16 cellular contexts compared by ENCODE assay signal in the genomic region with DNA sequence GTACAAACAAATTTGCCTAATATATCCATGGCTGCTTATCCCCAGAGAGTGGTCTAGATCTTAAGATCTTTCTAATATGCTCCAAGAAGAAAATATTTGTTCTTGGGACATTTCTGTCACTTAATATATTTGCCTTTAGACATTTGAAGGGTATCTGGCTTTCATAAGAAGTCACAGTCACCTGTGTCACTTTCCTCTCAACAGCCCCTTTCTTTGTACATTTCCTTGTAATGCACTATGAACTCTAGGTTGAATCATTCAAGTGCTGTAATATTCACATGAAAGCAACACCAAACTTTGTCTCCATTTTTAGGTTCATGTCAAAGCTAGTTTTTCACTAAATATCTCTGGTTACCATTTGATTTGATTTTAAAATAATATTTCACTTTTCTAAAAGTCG. TPM values are rescaled to one million over a fixed set of nuclear protein-coding genes. Genes with fewer than 3 reads are reported as not detected.
DNase-seq lines count a peak whose midpoint lies in the region; ATAC-seq and TF ChIP-seq lines count a peak whose summit lies in the region.
"Had no signal": no experiment of that assay in that cellular context is flagged by ENCODE, and none has a peak within 500 bp of the region (broad histone marks: within the 10 kb centered on the region; RNA-seq: fewer than 3 reads in every experiment).

No MANE protein-coding gene starts in this region.

- H2AFZ ChIP-seq in IMR-90 (replicated peaks; ENCODE audit: low read length, poor library complexity) (no peak overlapping the region), trophoblast cell (ENCODE audit: insufficient read depth, low read length, poor library complexity) (no peak overlapping the region)

- H4K8ac ChIP-seq in IMR-90 (ENCODE audit: low read depth in 2 of 2, low read length in 2 of 2) (peak overlapping the region; percentile 72 to 95), trophoblast cell (ENCODE audit: low read depth, low read length) (no peak overlapping the region)

- H3K14ac ChIP-seq in IMR-90 (replicated peaks; ENCODE audit: low read depth, low read length) (peak overlapping the region; percentile 64; the same call in 1 of the 2 replicates), trophoblast cell (ENCODE audit: low read length) (no peak overlapping the region)

- H3K4ac ChIP-seq in IMR-90 (ENCODE audit: low read depth, low read length) (peak overlapping the region; percentile 97; the same call in 1 of the 2 replicates), trophoblast cell (ENCODE audit: low read depth, low read length) (no peak overlapping the region)

- H3K79me1 ChIP-seq in IMR-90 (ENCODE audit: low read depth in 1 of 2, low read length in 2 of 2): peaks cover 7 to 11% of the 10 kb centered on the region in 2 experiments; a peak in 2 of 4 replicates
- H3K79me1 ChIP-seq in trophoblast cell (ENCODE audit: low read length): peaks cover 13% of the 10 kb centered on the region

- H2BK120ac ChIP-seq in IMR-90 (ENCODE audit: low read depth, low read length) (peak overlapping the region; percentile 99), trophoblast cell (ENCODE audit: insufficient read depth, low read length, poor library complexity) (no peak overlapping the region)

- no peaks in the 10 kb centered on the region for H3K9me3 ChIP-seq in IMR-90 (ENCODE audit: control insufficient read depth, insufficient read depth, low read length)
- H3K9me3 ChIP-seq in adipocyte (ENCODE audit: control insufficient read depth, low read length): no peaks in the 10 kb centered on the region
- no peaks in the 10 kb centered on the region for H3K9me3 ChIP-seq in trophoblast cell (ENCODE audit: insufficient read depth, low read depth, low read length)
- H3K9me3 ChIP-seq: neutrophil, tibial nerve had no signal

- peak overlapping the region; percentile 100; the same call in 1 of the 2 replicates for H3K27ac ChIP-seq in IMR-90 (ENCODE audit: insufficient read depth, low read length)
- peak overlapping the region; percentile 87 for H3K27ac ChIP-seq in trophoblast cell (ENCODE audit: low read depth, low read length)

- H3K9me1 ChIP-seq in IMR-90 (ENCODE audit: insufficient read depth, low read length): peaks cover 12% of the 10 kb centered on the region

- no peaks in the 10 kb centered on the region for H4K20me1 ChIP-seq in IMR-90 (ENCODE audit: insufficient read depth, low read length)

- dilution Hi-C loops in IMR-90 (cut with HindIII; ENCODE audit: low sequenced_read_pairs, unreplicated experiment): no loop called here

- POLR2A ChIA-PET in IMR-90 (lab: Charles Lee; ENCODE audit: unreplicated experiment): interaction anchor here (1.3 to 3.7 kb wide), 3 partner anchors 40 to 45 kb away, joined by 4 to 57 read pairs (median 7); a partner anchor contains a TSS

- no peak overlapping the region for H2AK9ac ChIP-seq in IMR-90 (replicated peaks; ENCODE audit: low read depth, low read length, poor library complexity)

- CTCF ChIA-PET in IMR-90 (lab: Yijun Ruan, JAX): interaction anchor here (1.1 kb wide), 1 partner anchor 66 kb away, joined by 3 read pairs; no protein-coding TSS in a partner anchor

- H3K36me3 Mint-ChIP-seq in activated CD4-positive, alpha-beta T cell treated with anti-CD3 and anti-CD28 coated beads, Interleukin-2, amount 10 ng/mL, durations not matched to agents 24 days and 14 days (ENCODE audit: low read depth): no peaks in the 10 kb centered on the region
- H3K36me3 Mint-ChIP-seq in nephron progenitor cell (ENCODE audit: low read depth) (no peaks in the 10 kb centered on the region), progenitor cell of endocrine pancreas (ENCODE audit: insufficient read depth) (no peaks in the 10 kb centered on the region)

- H3K18ac ChIP-seq in IMR-90 (ENCODE audit: low read depth, low read length): peak overlapping the region; percentile 96
- no peak overlapping the region for H3K18ac ChIP-seq in trophoblast cell (ENCODE audit: low read length)

- in situ Hi-C loops in IMR-90 (cut with MboI; ENCODE audit: low sequenced_read_pairs): no loop called here

- H3K27ac Mint-ChIP-seq in activated CD4-positive, alpha-beta T cell treated with anti-CD3 and anti-CD28 coated beads, Interleukin-2, amount 10 ng/mL, durations not matched to agents 24 days and 14 days: no peak overlapping the region
- no peak overlapping the region for H3K27ac Mint-ChIP-seq in nephron progenitor cell
- no peak overlapping the region for H3K27ac Mint-ChIP-seq in progenitor cell of endocrine pancreas

- H3K9ac ChIP-seq in IMR-90 (ENCODE audit: low read depth, low read length): no peak overlapping the region; the same call in 1 of the 2 replicates
- peak overlapping the region; percentile 56 for H3K9ac ChIP-seq in adipocyte (ENCODE audit: low read length)
- H3K9ac ChIP-seq in trophoblast cell (ENCODE audit: low read length): no peak overlapping the region

- peak overlapping the region; percentile 100 for H4K91ac ChIP-seq in IMR-90 (ENCODE audit: insufficient read depth, low read depth, low read length)
- no peak overlapping the region for H4K91ac ChIP-seq in trophoblast cell (ENCODE audit: low read depth, low read length)

- no peaks in the 10 kb centered on the region for H3K27me3 ChIP-seq in IMR-90 (ENCODE audit: control insufficient read depth, insufficient read depth, low read length)
- H3K27me3 ChIP-seq in adipocyte (replicated peaks; ENCODE audit: control insufficient read depth, insufficient read depth, low read length): no peaks in the 10 kb centered on the region
- H3K27me3 ChIP-seq in trophoblast cell (ENCODE audit: insufficient read depth, low read length): no peaks in the 10 kb centered on the region
- H3K27me3 ChIP-seq: neutrophil, tibial nerve had no signal

- TF ChIP-seq RAD21 in IMR-90 (IDR thresholded peaks at IDR 0.05; ENCODE audit: low read length): no peak

- H3K79me2 ChIP-seq in trophoblast cell (ENCODE audit: control insufficient read depth, insufficient read depth, low read length, poor library complexity): no peaks in the 10 kb centered on the region

- peak overlapping the region; percentile 82 for H3K56ac ChIP-seq in IMR-90 (ENCODE audit: extremely low read depth, insufficient read depth, low read length)

- no peak overlapping the region for H2BK12ac ChIP-seq in trophoblast cell (ENCODE audit: low read length)

- H3K4me1 ChIP-seq in IMR-90 (ENCODE audit: control insufficient read depth, insufficient read depth, low read length) (peaks cover 27% of the 10 kb centered on the region), adipocyte (ENCODE audit: control insufficient read depth, insufficient read depth, low read length) (peaks cover 47% of the 10 kb centered on the region), trophoblast cell (ENCODE audit: control insufficient read depth in 1 of 2, insufficient read depth in 2 of 2, low read length in 2 of 2) (peaks cover 3 to 12% of the 10 kb centered on the region in 2 experiments)

- H4K12ac ChIP-seq in trophoblast cell (ENCODE audit: low read depth, low read length): no peak overlapping the region

- no TSS peak for BruUV-seq in IMR-90 (replicated peaks; lab: Mats Ljungman, UMichigan)

- H2AK5ac ChIP-seq in IMR-90 (ENCODE audit: low read depth, low read length) (peak overlapping the region; percentile 63), trophoblast cell (ENCODE audit: low read length) (no peak overlapping the region)

- H3K36me3 ChIP-seq in IMR-90 (ENCODE audit: control insufficient read depth, insufficient read depth, low read length): no peaks in the 10 kb centered on the region
- H3K36me3 ChIP-seq in adipocyte (ENCODE audit: control insufficient read depth, insufficient read depth, low read length, severe bottlenecking): no peaks in the 10 kb centered on the region
- H3K36me3 ChIP-seq in trophoblast cell (ENCODE audit: control insufficient read depth in 1 of 2, insufficient read depth in 2 of 2, low read length in 2 of 2): no peaks in the 10 kb centered on the region
- H3K36me3 ChIP-seq: neutrophil, tibial nerve had no signal

- TF ChIP-seq CTCF in IMR-90 (conservative IDR thresholded peaks at IDR 0.05; ENCODE audit: low read depth, low read length) (no peak), nephron progenitor cell (IDR thresholded peaks at IDR 0.05) (no peak), progenitor cell of endocrine pancreas (IDR thresholded peaks at IDR 0.05; ENCODE audit: unreplicated experiment) (no peak)

- H3K4me3 Mint-ChIP-seq in activated CD4-positive, alpha-beta T cell treated with anti-CD3 and anti-CD28 coated beads, Interleukin-2, amount 10 ng/mL, durations not matched to agents 24 days and 14 days: no peak overlapping the region
- H3K4me3 Mint-ChIP-seq in nephron progenitor cell (no peak overlapping the region), progenitor cell of endocrine pancreas (ENCODE audit: low read depth) (no peak overlapping the region)

- peak; percentile 52 for DNase-seq in activated CD4-positive, alpha-beta T cell treated with anti-CD3 and anti-CD28 coated beads, Interleukin-2, amount 10 ng/mL, durations not matched to agents 24 days and 14 days
- DNase-seq in activated CD4-positive, alpha-beta T cell treated with anti-CD3 and anti-CD28 coated beads, Interleukin-2, amount 50 U/mL, for 1 hour: no peak
- DNase-seq in IMR-90: no peak
- no peak for DNase-seq in adipocyte (ENCODE audit: low read depth)
- DNase-seq in trophoblast cell: no peak
- no peak for DNase-seq in nephron progenitor cell
- DNase-seq in progenitor cell of endocrine pancreas (ENCODE audit: low spot score, unreplicated experiment): no peak
- no peak for DNase-seq in RKO (ENCODE audit: low spot score)
- DNase-seq: activated CD4-positive, alpha-beta T cell treated with anti-CD3 and anti-CD28 coated beads, Interleukin-2, amount 50 U/mL, for 4 hours; activated T-cell treated with anti-CD3 and anti-CD28 coated beads, Interleukin-2, amount 50 U/mL, for 48 hours; head of caudate nucleus; NCI-H2081 treated with DMSO at 0.1 percent for 48 hours; NCI-H69 had no signal

- WGBS in IMR-90 (ENCODE audit: extremely low coverage in 2 of 2, insufficient read length in 1 of 2), 2 experiments: no CpG with 5 or more reads among the region's 1 CpG
- no CpG with 5 or more reads among the region's 1 CpG for WGBS in trophoblast cell (ENCODE audit: extremely low coverage, insufficient coverage, insufficient read length)

- H2BK15ac ChIP-seq in IMR-90 (ENCODE audit: low read depth, low read length): peak overlapping the region; percentile 97; the same call in 1 of the 3 replicates

- ATAC-seq in IMR-90 (ENCODE audit: low read depth): no peak
- ATAC-seq: esophagus mucosa had no signal

- TF ChIP-seq POLR2A in IMR-90 (IDR thresholded peaks at IDR 0.05; ENCODE audit: low read depth, low read length): no peak

- peaks cover 7% of the 10 kb centered on the region for H3K27me3 Mint-ChIP-seq in activated CD4-positive, alpha-beta T cell treated with anti-CD3 and anti-CD28 coated beads, Interleukin-2, amount 10 ng/mL, durations not matched to agents 24 days and 14 days
- H3K27me3 Mint-ChIP-seq in nephron progenitor cell (ENCODE audit: low read depth, poor library complexity) (peaks cover under 1% of the 10 kb centered on the region), progenitor cell of endocrine pancreas (no peaks in the 10 kb centered on the region)

- H2BK20ac ChIP-seq in IMR-90 (ENCODE audit: low read depth, low read length): peak overlapping the region; percentile 99

- H3K4me3 ChIP-seq in IMR-90 (ENCODE audit: insufficient read depth, low read depth, low read length): no peak overlapping the region
- peak overlapping the region; percentile 15 for H3K4me3 ChIP-seq in adipocyte (ENCODE audit: low read length)
- no peak overlapping the region for H3K4me3 ChIP-seq in trophoblast cell (ENCODE audit: low read depth, low read length)
- H3K4me3 ChIP-seq: tibial nerve had no signal

- H2BK5ac ChIP-seq in IMR-90 (ENCODE audit: low read depth, low read length, poor library complexity, severe bottlenecking): peak overlapping the region; percentile 98
- H2BK5ac ChIP-seq in trophoblast cell (ENCODE audit: low read depth, low read length, poor library complexity): no peak overlapping the region

- H3K4me2 ChIP-seq in IMR-90 (ENCODE audit: low read depth, low read length): peak overlapping the region; percentile 76; the same call in 1 of the 2 replicates
- no peak overlapping the region for H3K4me2 ChIP-seq in trophoblast cell (ENCODE audit: low read length)

- H3K23ac ChIP-seq in IMR-90 (ENCODE audit: low read depth, low read length) (peak overlapping the region; percentile 89), trophoblast cell (ENCODE audit: low read length) (no peak overlapping the region)

- H3K4me1 Mint-ChIP-seq in activated CD4-positive, alpha-beta T cell treated with anti-CD3 and anti-CD28 coated beads, Interleukin-2, amount 10 ng/mL, durations not matched to agents 24 days and 14 days: peaks cover 58% of the 10 kb centered on the region
- H3K4me1 Mint-ChIP-seq in nephron progenitor cell: peaks cover 15% of the 10 kb centered on the region
- H3K4me1 Mint-ChIP-seq in progenitor cell of endocrine pancreas (ENCODE audit: low read depth): peaks cover 8% of the 10 kb centered on the region

- H3K9me3 Mint-ChIP-seq in activated CD4-positive, alpha-beta T cell treated with anti-CD3 and anti-CD28 coated beads, Interleukin-2, amount 10 ng/mL, durations not matched to agents 24 days and 14 days: peaks cover 6% of the 10 kb centered on the region
- H3K9me3 Mint-ChIP-seq in nephron progenitor cell: no peaks in the 10 kb centered on the region
- H3K9me3 Mint-ChIP-seq in progenitor cell of endocrine pancreas (ENCODE audit: low read depth): no peaks in the 10 kb centered on the region

- peak overlapping the region; percentile 93 for H4K5ac ChIP-seq in IMR-90 (ENCODE audit: low read depth, low read length)

- intact Hi-C loops in activated CD4-positive, alpha-beta T cell treated with anti-CD3 and anti-CD28 coated beads, Interleukin-2, amount 10 ng/mL, durations not matched to agents 24 days and 14 days (cut with micrococcal nuclease): loop anchor here (1.0 to 2.0 kb wide), 3 partner anchors 14 to 104 kb away; no protein-coding TSS in a partner anchor
- intact Hi-C loops in IMR-90 (cut with micrococcal nuclease): loop anchor here (2.0 kb wide), 1 partner anchor 66 kb away; no protein-coding TSS in a partner anchor

RNA-seq across cellular contexts. Expression of a gene that starts 41.4 kb away (rescaled TPM):
- 50.7 and 53.1 TPM in 2 replicates for total RNA-seq in activated CD4-positive, alpha-beta T cell treated with anti-CD3 and anti-CD28 coated beads, Interleukin-2, amount 10 ng/mL, durations not matched to agents 24 days and 14 days
- total RNA-seq in IMR-90 (2012; rRNA removed): 57.7 and 141 TPM in 2 replicates
- 46.3 and 73.3 TPM in 2 replicates for polyA plus RNA-seq in IMR-90 (2012; rRNA removed)
- polyA plus RNA-seq in IMR-90 (2012; cell fraction: cytosol; rRNA removed): 8.2 and 11.9 TPM in 2 replicates
- 124 and 666 TPM in 2 replicates for polyA plus RNA-seq in IMR-90 (2012; cell fraction: nucleus; rRNA removed; ENCODE audit: low replicate concordance)
- 101 and 113 TPM in 2 replicates for polyA plus RNA-seq in trophoblast cell (2013)
- 6.4 TPM in 2 replicates for total RNA-seq in progenitor cell of endocrine pancreas
